ENCODE assay signal across 10 cellular contexts in genomic region chr13:94312511-94313191, GRCh38.
A peak's percentile ranks its signal among the peaks of the same experiment; 100 is the strongest.
DNase-seq lines count a peak whose midpoint lies in the region; ATAC-seq and TF ChIP-seq lines count a peak whose summit lies in the region.
"Had no signal": no experiment of that assay in that cellular context is flagged by ENCODE, and none has a peak within 500 bp of the region (broad histone marks: within the 10 kb centered on the region; RNA-seq: fewer than 3 reads in every experiment).

No MANE protein-coding gene starts in this region.

- ATAC-seq in GM19023 (IDR thresholded peaks at IDR 0.05; ENCODE audit: unreplicated experiment) (peak; percentile 63), HG02798 (IDR thresholded peaks at IDR 0.05; ENCODE audit: poor library complexity, unreplicated experiment) (peak; percentile 91)

- H3K4me3 Mint-ChIP-seq in nephron progenitor cell = no peak overlapping the region

- H3K27me3 ChIP-seq in transverse colon = no peaks in the 10 kb centered on the region

- peaks cover 0 to 8% (median 0%) of the 10 kb centered on the region in 4 donors for H3K4me1 ChIP-seq in transverse colon

- TF ChIP-seq EP300 in transverse colon (IDR thresholded peaks at IDR 0.05; ENCODE audit: low read depth) = no peak

- 74% methylated on average over 11 to 15 of the region's 15 CpGs for WGBS in transverse colon (ENCODE audit: low coverage in 1 of 2), 2 donors

- H3K4me1 Mint-ChIP-seq in nephron progenitor cell = peaks cover 26% of the 10 kb centered on the region

- H3K36me3 ChIP-seq in transverse colon = no peaks in the 10 kb centered on the region

- in situ Hi-C loops in transverse colon (cut with MboI; ENCODE audit: low pct_ligation_motif_present in 1 of 4, low pct_unique_long_range_greater_than_20kb in 1 of 4, low sequenced_read_pairs in 3 of 4) = no loop called here

- intact Hi-C loops in transverse colon (cut with DNase I; ENCODE audit: low total_unique reads) = no loop called here

- H3K27me3 Mint-ChIP-seq in nephron progenitor cell (ENCODE audit: low read depth, poor library complexity) = peaks cover 11% of the 10 kb centered on the region

- H3K4me3 ChIP-seq in transverse colon = no peak overlapping the region

- peak; percentile 91 for DNase-seq in NCI-H748 (lab: John Stamatoyannopoulos, UW; ENCODE audit: unreplicated experiment)
- DNase-seq in nephron progenitor cell = peak; percentile 12
- no peak for DNase-seq in stimulated activated CD4-positive, alpha-beta T cell treated with anti-CD3 and anti-CD28 coated beads, Interleukin-4, amount 100 ng/mL, for 4 hours
- no peak for DNase-seq in DMS53 treated with DMSO at 0.1 percent for 48 hours (lab: John Stamatoyannopoulos, UW; ENCODE audit: unreplicated experiment)
- DNase-seq in transverse colon = no peak
- no peak for DNase-seq in H4 (ENCODE audit: low spot score)
- DNase-seq: effector memory CD4-positive, alpha-beta T cell; NCI-H1436 had no signal

- no peaks in the 10 kb centered on the region for H3K9me3 ChIP-seq in transverse colon

- peak overlapping the region in 1 of 4 donors; percentile 14 for H3K27ac ChIP-seq in transverse colon

- no peaks in the 10 kb centered on the region for H3K9me3 Mint-ChIP-seq in nephron progenitor cell

- H3K27ac Mint-ChIP-seq in nephron progenitor cell = peak overlapping the region; percentile 71

- TF ChIP-seq CTCF in nephron progenitor cell (IDR thresholded peaks at IDR 0.05) (no peak), transverse colon (IDR thresholded peaks at IDR 0.05) (no peak)

- peaks cover 11% of the 10 kb centered on the region for H3K36me3 Mint-ChIP-seq in nephron progenitor cell (ENCODE audit: low read depth)

- TF ChIP-seq POLR2A in transverse colon (IDR thresholded peaks at IDR 0.05) = no peak

Comparison
In these comparisons a context has a peak if more than half of its experiments do, and no peak if none do; other contexts are left out.
1. DNase-seq: peak in NCI-H748 (single experiment) and nephron progenitor cell (single experiment); none in stimulated activated CD4-positive, alpha-beta T cell treated with anti-CD3 and anti-CD28 coated beads, Interleukin-4, amount 100 ng/mL, for 4 hours (0 of 2), DMS53 treated with DMSO at 0.1 percent for 48 hours (single experiment), transverse colon (single experiment) and H4 (single experiment).